In the genomic region with DNA sequence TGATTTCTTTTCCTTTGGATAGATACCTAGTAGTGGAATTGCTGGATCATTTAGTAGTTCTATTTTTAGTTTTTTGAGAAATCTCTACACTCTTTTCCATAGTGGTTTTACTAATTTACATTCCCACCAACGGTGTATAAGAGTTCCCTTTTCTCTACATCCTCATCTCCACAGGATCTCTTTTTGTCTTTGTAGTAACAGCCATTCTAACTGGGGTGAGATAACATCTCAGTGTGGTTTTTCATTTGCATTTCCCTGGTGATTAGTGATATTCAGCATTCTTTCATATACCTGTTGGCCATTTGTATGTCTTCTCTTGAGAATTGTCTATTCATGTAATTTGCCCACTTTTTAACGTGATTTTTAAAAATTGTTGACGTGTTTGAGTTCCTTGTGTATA, we compare ENCODE assay signal across 21 cellular contexts. TPM values are rescaled to one million over a fixed set of nuclear protein-coding genes. Genes with fewer than 3 reads are reported as not detected.
DNase-seq lines count a peak whose midpoint lies in the region; ATAC-seq, FAIRE-seq and TF ChIP-seq lines count a peak whose summit lies in the region.
"Had no signal": no experiment of that assay in that cellular context is flagged by ENCODE, and none has a peak within 500 bp of the region (broad histone marks: within the 10 kb centered on the region; RNA-seq: fewer than 3 reads in every experiment).

No MANE protein-coding gene starts in this region.

- H3K36me3 Mint-ChIP-seq in HFFc6 (ENCODE audit: low read depth) = no peaks in the 10 kb centered on the region
- H3K36me3 Mint-ChIP-seq: CD14-positive monocyte had no signal

- no peaks in the 10 kb centered on the region for H3K4me1 Mint-ChIP-seq in HFFc6 (ENCODE audit: low read depth)
- H3K4me1 Mint-ChIP-seq: CD14-positive monocyte had no signal

- in situ Hi-C loops in GM12878 (cut with MboI) = no loop called here

- WGBS in GM12878 (ENCODE audit: insufficient coverage, insufficient replicate concordance, low lambda C conversion rate, missing lambda C conversion rate) = 33% methylated on average over 3 of the region's 3 CpGs

- no peak for TF ChIP-seq EP300 in GM12878 (IDR thresholded peaks at IDR 0.05; ENCODE audit: borderline replicate concordance in 1 of 2, control insufficient read depth in 1 of 2, low read depth in 2 of 2, low read length in 2 of 2)

- H3K9me3 ChIP-seq in DND-41 (ENCODE audit: insufficient read depth, low read length, severe bottlenecking) (peaks cover 4% of the 10 kb centered on the region), HUES48 (ENCODE audit: control insufficient read depth, insufficient read depth, low read length) (peaks cover 5% of the 10 kb centered on the region; the same call in 1 of the 2 replicates), GM12878 (replicated peaks; ENCODE audit: control insufficient read depth, insufficient read depth, low read length) (no peaks in the 10 kb centered on the region; the same call in 2 of the 3 replicates)

- H3K27ac ChIP-seq in DND-41 (ENCODE audit: low read length) (no peak overlapping the region), HUES48 (ENCODE audit: low read depth, low read length) (peak overlapping the region; percentile 42), GM12878 (ENCODE audit: control insufficient read depth, insufficient read depth) (no peak overlapping the region)
- H3K27ac ChIP-seq: BLaER1 had no signal

- TF ChIP-seq RAD21 in GM12878 (IDR thresholded peaks at IDR 0.05; ENCODE audit: insufficient read depth, low read depth, low read length) = no peak

- SMC1A ChIA-PET in GM12878 (lab: Charles Lee; ENCODE audit: uncharacterized antibody, unreplicated experiment) = no interaction called here

- H3K27me3 ChIP-seq in DND-41 (ENCODE audit: insufficient read depth, low read length, poor library complexity) (no peaks in the 10 kb centered on the region), HUES48 (ENCODE audit: control insufficient read depth, insufficient read depth, low read length) (no peaks in the 10 kb centered on the region), GM12878 (replicated peaks in 1 of 2; ENCODE audit: control insufficient read depth in 2 of 2, insufficient read depth in 2 of 2, low read length in 1 of 2) (no peaks in the 10 kb centered on the region)
- H3K27me3 ChIP-seq: BLaER1 had no signal

- H3K4me1 ChIP-seq in DND-41 (ENCODE audit: insufficient read depth, low read length) = peaks cover 11% of the 10 kb centered on the region; the same call in 1 of the 2 replicates
- peaks cover 12% of the 10 kb centered on the region for H3K4me1 ChIP-seq in HUES48 (ENCODE audit: control insufficient read depth, insufficient read depth, low read length)
- no peaks in the 10 kb centered on the region for H3K4me1 ChIP-seq in GM12878 (ENCODE audit: control insufficient read depth, insufficient read depth, low read length)
- H3K4me1 ChIP-seq: BLaER1 had no signal

- DNase-seq in DND-41 (no peak), NB4 (ENCODE audit: low read depth) (peak; percentile 7), GM12878 (ENCODE audit: low read depth, low spot score) (no peak), amygdala (lab: John Stamatoyannopoulos, UW) (no peak), HFFc6 (no peak), head of caudate nucleus (no peak), midbrain (lab: John Stamatoyannopoulos, UW) (no peak)
- DNase-seq: 8988T; CD4-positive, alpha-beta memory T cell; DMS79 treated with DMSO at 0.1 percent for 48 hours; EL; GOT3; H9; IMR-90; KG1 had no signal

- no peaks in the 10 kb centered on the region; the same call in 1 of the 2 replicates for H3K9me3 Mint-ChIP-seq in HFFc6

- no TSS peak for BruUV-seq in GM12878 (replicated peaks; lab: Mats Ljungman, UMichigan)

- no peaks in the 10 kb centered on the region for H3K79me2 ChIP-seq in DND-41 (ENCODE audit: insufficient read depth, low read length)
- no peaks in the 10 kb centered on the region for H3K79me2 ChIP-seq in GM12878 (ENCODE audit: control insufficient read depth, insufficient read depth, low read length)

- H3K4me2 ChIP-seq in DND-41 (ENCODE audit: insufficient read depth, low read length) = no peak overlapping the region
- no peak overlapping the region for H3K4me2 ChIP-seq in GM12878 (ENCODE audit: control insufficient read depth, insufficient read depth)
- H3K4me2 ChIP-seq: BLaER1 had no signal

- H3K36me3 ChIP-seq in DND-41 (ENCODE audit: insufficient read depth, low read length) (no peaks in the 10 kb centered on the region), HUES48 (ENCODE audit: control insufficient read depth, insufficient read depth, low read length) (no peaks in the 10 kb centered on the region), GM12878 (ENCODE audit: control insufficient read depth in 2 of 2, insufficient read depth in 2 of 2, low read length in 1 of 2) (no peaks in the 10 kb centered on the region)
- H3K36me3 ChIP-seq: BLaER1 had no signal

- H3K27ac Mint-ChIP-seq in HFFc6 = no peak overlapping the region
- H3K27ac Mint-ChIP-seq: CD14-positive monocyte; CD4-positive, alpha-beta memory T cell had no signal

- FAIRE-seq in GM12878 (lab: Jason Lieb, UNC) = peak; percentile 49
- FAIRE-seq: GM12891 had no signal

- CTCF ChIA-PET in GM12878 (lab: Yijun Ruan, JAX) = no interaction called here

- no peaks in the 10 kb centered on the region for H3K27me3 Mint-ChIP-seq in HFFc6 (ENCODE audit: insufficient read depth)

- TF ChIP-seq CTCF in DND-41 (IDR thresholded peaks at IDR 0.05; ENCODE audit: borderline replicate concordance, extremely low read depth, low read length, poor library complexity, severe bottlenecking) (no peak), NB4 (IDR thresholded peaks at IDR 0.05; ENCODE audit: low read depth, low read length) (no peak), GM12878 (IDR thresholded peaks at IDR 0.05 in 2 of 3, conservative IDR thresholded peaks at IDR 0.05 in 1 of 3; ENCODE audit: control insufficient read depth in 2 of 3, extremely low read depth in 1 of 3, insufficient read depth in 1 of 3, low read depth in 3 of 3, low read length in 3 of 3) (no peak), HFFc6 (IDR thresholded peaks at IDR 0.05) (no peak)

- RAD21 ChIA-PET in GM12878 (lab: Charles Lee; ENCODE audit: unreplicated experiment) = no interaction called here

- H4K20me1 ChIP-seq in DND-41 (ENCODE audit: insufficient read depth, low read length) = no peaks in the 10 kb centered on the region
- H4K20me1 ChIP-seq in GM12878 (ENCODE audit: control insufficient read depth, insufficient read depth) = no peaks in the 10 kb centered on the region
- H4K20me1 ChIP-seq: BLaER1 had no signal

- no peak overlapping the region for H2AFZ ChIP-seq in DND-41 (ENCODE audit: low read depth, low read length)
- H2AFZ ChIP-seq in GM12878 (ENCODE audit: control insufficient read depth, low read depth, low read length) = no peak overlapping the region

- H3K9ac ChIP-seq in DND-41 (ENCODE audit: low read depth, low read length) = no peak overlapping the region
- H3K9ac ChIP-seq in HUES48 (ENCODE audit: low read depth, low read length) = no peak overlapping the region
- H3K9ac ChIP-seq in GM12878 (ENCODE audit: control insufficient read depth, insufficient read depth, low read length) = no peak overlapping the region
- H3K9ac ChIP-seq: BLaER1 had no signal

- H3K4me3 ChIP-seq in DND-41 (ENCODE audit: low read depth in 1 of 2, low read length in 2 of 2) = no peak overlapping the region
- H3K4me3 ChIP-seq in HUES48 (ENCODE audit: low read depth, low read length) = no peak overlapping the region
- no peak overlapping the region for H3K4me3 ChIP-seq in NB4 (ENCODE audit: low read depth, low read length)
- H3K4me3 ChIP-seq in GM12878 = no peak overlapping the region
- H3K4me3 ChIP-seq: BLaER1 had no signal

- TF ChIP-seq POLR2A in NB4 (IDR thresholded peaks at IDR 0.05; ENCODE audit: extremely low read depth, insufficient read length) (no peak), GM12878 (IDR thresholded peaks at IDR 0.05; ENCODE audit: low read depth, low read length) (no peak)

- H3K4me3 Mint-ChIP-seq in HFFc6 = no peak overlapping the region
- H3K4me3 Mint-ChIP-seq: CD14-positive monocyte; CD4-positive, alpha-beta memory T cell; H9 had no signal

- POLR2A ChIA-PET in GM12878 (lab: Charles Lee) = no interaction called here

- ATAC-seq in DND-41 (ENCODE audit: insufficient read depth, low read depth) = peak; percentile 93
- ATAC-seq in GM12878 = no peak

- intact Hi-C loops in GM12878 (cut with micrococcal nuclease; ENCODE audit: unreplicated experiment) = no loop called here
- intact Hi-C loops in head of caudate nucleus (cut with DNase I) = no loop called here

RNA-seq across cellular contexts. Expression of a gene that starts 13.8 kb away (rescaled TPM):
- total RNA-seq in GM12878 (2013; cell fraction: nucleolus; rRNA removed) = not detected in 2 replicates
- not detected in 2 replicates for total RNA-seq in GM12878 (2014; rRNA removed)
- total RNA-seq in GM12878 (2014; rRNA removed; fragmentation: Illumina TruSeq; extraction: Trizol) = not detected in 2 replicates
- not detected in 2 replicates for total RNA-seq in GM12878 (2021)
- polyA plus RNA-seq in GM12878 (2011; ENCODE audit: low read depth) = not detected
- not detected in 2 replicates for polyA plus RNA-seq in GM12878 (2011; rRNA removed)
- polyA plus RNA-seq in GM12878 (2011; cell fraction: cytosol; rRNA removed) = not detected in 2 replicates
- not detected in 2 replicates for polyA plus RNA-seq in GM12878 (2011; cell fraction: nucleus; rRNA removed)
- polyA plus RNA-seq in GM12878 (2012) = 0.04 and 0.05 TPM in 2 replicates
- not detected in 2 replicates for polyA plus RNA-seq in GM12878 (2014; fragmentation: Illumina TruSeq; extraction: Trizol)
- polyA plus RNA-seq in GM12878 (2014; fragmentation: Nextera tagmentation; extraction: Ambion mirVana) = not detected
- polyA plus RNA-seq in GM12878 (2014; rRNA removed) = not detected in 2 replicates
- polyA plus RNA-seq in GM12878 (2016; fragmentation: Nextera tagmentation; extraction: Ambion mirVana) = under 1 TPM; 0.09 to 0.23 TPM
- polyA minus RNA-seq in GM12878 (2011; rRNA and poly(A)+ RNA removed) = not detected in 2 replicates
- polyA minus RNA-seq in GM12878 (2011; cell fraction: cytosol; rRNA and poly(A)+ RNA removed) = not detected in 2 replicates
- not detected in 2 replicates for polyA minus RNA-seq in GM12878 (2011; cell fraction: nucleus; rRNA and poly(A)+ RNA removed)
- total RNA-seq in HFFc6 (2021; fragmentation: NEBNext Ultra II Directional; extraction: Animal tissue kit (Norgen Biotek cat#: 25700)) = under 1 TPM in 5 of 6 experiments, not detected in 1; 0.05 to 0.45 (median 0.13) TPM
- total RNA-seq: CD4-positive, alpha-beta memory T cell; G401; HT1080 had no signal

RNA-seq across cellular contexts. Expression of a gene that starts 43.5 kb away (rescaled TPM):
- total RNA-seq in GM12878 (2013; cell fraction: nucleolus; rRNA removed) = 15.7 and 18.9 TPM in 2 replicates
- total RNA-seq in GM12878 (2014; rRNA removed) (22.5 and 22.9 TPM in 2 replicates), GM12878 (2014; rRNA removed; fragmentation: Illumina TruSeq; extraction: Trizol) (13.9 and 14.1 TPM in 2 replicates), GM12878 (2021) (21.7 and 22.7 TPM in 2 replicates)
- polyA plus RNA-seq in GM12878 (2011; ENCODE audit: low read depth) = 5.5 TPM
- polyA plus RNA-seq in GM12878 (2011; rRNA removed) (9.1 and 14.4 TPM in 2 replicates), GM12878 (2014; fragmentation: Illumina TruSeq; extraction: Trizol) (20.1 and 21.5 TPM in 2 replicates), GM12878 (2014; fragmentation: Nextera tagmentation; extraction: Ambion mirVana) (1 to 10 TPM; 4.0 to 6.9 TPM), GM12878 (2014; rRNA removed) (18.0 and 18.2 TPM in 2 replicates), GM12878 (2016; fragmentation: Nextera tagmentation; extraction: Ambion mirVana) (10 to 100 TPM; 19.0 to 22.4 TPM)
- polyA plus RNA-seq in GM12878 (2011; cell fraction: cytosol; rRNA removed) = 12.1 and 12.4 TPM in 2 replicates
- 22.9 and 24.9 TPM in 2 replicates for polyA plus RNA-seq in GM12878 (2011; cell fraction: nucleus; rRNA removed)
- 7.2 and 7.9 TPM in 2 replicates for polyA plus RNA-seq in GM12878 (2012)
- polyA minus RNA-seq in GM12878 (2011; rRNA and poly(A)+ RNA removed) = 21.0 and 24.8 TPM in 2 replicates
- 8.7 and 10.0 TPM in 2 replicates for polyA minus RNA-seq in GM12878 (2011; cell fraction: cytosol; rRNA and poly(A)+ RNA removed)
- polyA minus RNA-seq in GM12878 (2011; cell fraction: nucleus; rRNA and poly(A)+ RNA removed) = 24.4 and 43.7 TPM in 2 replicates
- total RNA-seq in HFFc6 (2021; fragmentation: NEBNext Ultra II Directional; extraction: Animal tissue kit (Norgen Biotek cat#: 25700)) = 1 to 10 TPM; 3.6 to 6.9 (median 4.3) TPM
